Comparison of ENCODE assay signal across 13 cellular contexts in the genomic region with DNA sequence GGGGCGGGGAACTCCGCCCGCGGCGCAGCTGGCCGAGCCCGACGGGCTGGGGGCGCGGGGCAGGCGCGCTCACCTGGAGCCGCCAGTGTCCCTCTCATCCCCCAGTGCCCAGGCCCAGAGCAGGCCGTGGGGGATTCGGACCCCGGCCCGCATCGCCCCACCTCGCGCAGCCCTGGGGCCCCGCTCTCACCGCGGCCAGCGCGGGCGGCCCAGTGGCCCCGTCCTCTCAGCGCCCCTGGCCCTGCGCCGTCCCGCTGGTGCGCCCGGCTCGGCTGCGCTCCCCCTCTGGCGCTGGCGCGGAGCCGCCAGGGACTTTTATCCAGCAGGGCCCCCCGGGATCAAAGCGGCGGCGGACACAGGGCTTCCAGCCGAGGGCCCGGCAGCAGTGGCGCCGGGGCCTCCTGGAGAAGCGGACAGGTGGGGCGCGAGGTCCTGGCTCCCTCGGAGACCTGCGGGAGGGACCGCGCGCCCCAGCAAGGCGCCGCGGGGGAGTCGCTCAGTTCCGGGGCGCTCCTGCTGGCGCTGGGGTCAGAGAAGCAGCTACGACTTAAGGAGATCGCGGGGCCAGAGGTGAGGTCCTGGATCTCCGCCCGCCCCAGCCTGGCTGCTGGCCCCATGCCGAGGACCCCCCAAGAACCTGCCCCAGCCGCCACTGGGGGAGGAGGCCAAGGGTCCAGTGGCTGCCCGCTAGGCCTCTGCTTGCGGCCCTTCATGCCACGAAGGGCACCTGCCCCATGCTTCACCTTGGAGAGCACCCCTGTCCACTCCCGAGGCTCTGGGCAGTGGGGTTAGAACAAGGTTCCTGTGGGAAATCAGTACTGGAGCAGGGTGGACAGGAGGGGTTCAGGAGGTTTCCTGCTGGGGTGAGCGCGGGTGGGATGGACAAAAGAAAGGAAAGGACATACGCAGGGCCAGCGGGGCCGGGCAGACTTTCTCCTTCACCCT. TPM values are rescaled to one million over a fixed set of nuclear protein-coding genes. Genes with fewer than 3 reads are reported as not detected.
A peak's percentile ranks its signal among the peaks of the same experiment; 100 is the strongest.
DNase-seq lines count a peak whose midpoint lies in the region; ATAC-seq, FAIRE-seq and TF ChIP-seq lines count a peak whose summit lies in the region.
"Had no signal": no experiment of that assay in that cellular context is flagged by ENCODE, and none has a peak within 500 bp of the region (broad histone marks: within the 10 kb centered on the region; RNA-seq: fewer than 3 reads in every experiment).

No MANE protein-coding gene starts in this region.

- CTCF ChIA-PET in HepG2 (lab: Yijun Ruan, JAX; ENCODE audit: low intra/inter-chr PET ratio, low total read pairs), result interaction anchor here (3.6 to 4.7 kb wide), 5 partner anchors 16 to 58 kb away, joined by 25 to 181 read pairs (median 33); partner anchors contain the start of genes ASPSCR1, CENPX and LRRC45

- H4K20me1 ChIP-seq in HepG2 (ENCODE audit: insufficient read depth, low read length), result peaks cover 21% of the 10 kb centered on the region
- H4K20me1 ChIP-seq in astrocyte (ENCODE audit: insufficient read depth, low read length), result peaks cover 7% of the 10 kb centered on the region
- H4K20me1 ChIP-seq in smooth muscle cell (ENCODE audit: low read depth), result no peaks in the 10 kb centered on the region

- H3K9me3 ChIP-seq in HepG2 (ENCODE audit: low read length) (no peaks in the 10 kb centered on the region), right lobe of liver (no peaks in the 10 kb centered on the region), astrocyte (ENCODE audit: insufficient read depth, low read depth, low read length) (no peaks in the 10 kb centered on the region), mesodermal cell (ENCODE audit: control insufficient read depth, low read length) (no peaks in the 10 kb centered on the region), vagina (no peaks in the 10 kb centered on the region), smooth muscle cell (replicated peaks; ENCODE audit: low read depth) (no peaks in the 10 kb centered on the region)

- H2AFZ ChIP-seq in HepG2 (ENCODE audit: low read length) (no peak overlapping the region), astrocyte (ENCODE audit: low read depth, low read length) (no peak overlapping the region), smooth muscle cell (ENCODE audit: low read depth) (no peak overlapping the region)

- no peak for FAIRE-seq in HepG2 (lab: Jason Lieb, UNC)
- no peak for FAIRE-seq in astrocyte (lab: Jason Lieb, UNC)

- BruUV-seq in HepG2 (replicated peaks; lab: Mats Ljungman, UMichigan), result no TSS peak

- peaks cover 59% of the 10 kb centered on the region for H3K79me2 ChIP-seq in HepG2 (ENCODE audit: insufficient read depth, low read length)
- no peaks in the 10 kb centered on the region for H3K79me2 ChIP-seq in astrocyte (ENCODE audit: insufficient read depth, low read length)
- no peaks in the 10 kb centered on the region for H3K79me2 ChIP-seq in smooth muscle cell (ENCODE audit: low read depth)

- TF ChIP-seq POLR2A in HepG2 (IDR thresholded peaks at IDR 0.05; ENCODE audit: insufficient read depth in 1 of 2, low read depth in 2 of 2, low read length in 2 of 2) (no peak), right lobe of liver (IDR thresholded peaks at IDR 0.05) (no peak), vagina (IDR thresholded peaks at IDR 0.05) (no peak)

- no peaks in the 10 kb centered on the region for H3K4me1 Mint-ChIP-seq in astrocyte (ENCODE audit: low read depth, unreplicated experiment)

- peaks cover 2% of the 10 kb centered on the region for H3K9me3 Mint-ChIP-seq in astrocyte (ENCODE audit: unreplicated experiment)

- peaks cover 31% of the 10 kb centered on the region for H3K27me3 Mint-ChIP-seq in astrocyte (ENCODE audit: low read depth, unreplicated experiment)

- H3K27ac Mint-ChIP-seq in astrocyte (ENCODE audit: unreplicated experiment), result peak overlapping the region; percentile 75

- H3K4me3 ChIP-seq in HepG2 (replicated peaks in 1 of 3; ENCODE audit: insufficient read depth in 1 of 3, low read depth in 2 of 3, low read length in 3 of 3), result peak overlapping the region; percentile 66 to 81 (median 74)
- H3K4me3 ChIP-seq in right lobe of liver, result no peak overlapping the region
- H3K4me3 ChIP-seq in astrocyte (ENCODE audit: insufficient read depth, low read depth, low read length), result no peak overlapping the region
- H3K4me3 ChIP-seq in mesodermal cell (ENCODE audit: extremely low read depth, insufficient read depth, low read length, poor library complexity, severe bottlenecking), result peak overlapping the region; percentile 14
- peak overlapping the region; percentile 6 to 40 for H3K4me3 ChIP-seq in vagina
- H3K4me3 ChIP-seq in smooth muscle cell, result no peak overlapping the region

- TF ChIP-seq CTCF in HepG2 (CRISPR knock-in tag; IDR thresholded peaks at IDR 0.05), result no peak
- no peak for TF ChIP-seq CTCF in right lobe of liver (IDR thresholded peaks at IDR 0.05)
- TF ChIP-seq CTCF in astrocyte (IDR thresholded peaks at IDR 0.05; ENCODE audit: insufficient read depth, low read depth, low read length), result no peak
- TF ChIP-seq CTCF in vagina (IDR thresholded peaks at IDR 0.05), result no peak
- no peak for TF ChIP-seq CTCF in smooth muscle cell (IDR thresholded peaks at IDR 0.05; ENCODE audit: borderline replicate concordance, insufficient read depth, poor library complexity, severe bottlenecking)
- no peak for TF ChIP-seq CTCF in GM13977 (IDR thresholded peaks at IDR 0.05; ENCODE audit: extremely low read depth, insufficient read depth, missing control alignments)

- WGBS in HepG2 (ENCODE audit: low lambda C conversion rate), result 38% methylated on average over 27 of the region's 78 CpGs
- 22% methylated on average over 20 of the region's 78 CpGs for WGBS in right lobe of liver (ENCODE audit: insufficient coverage, low coverage, low lambda C conversion rate, missing lambda C conversion rate)
- 23 to 25% methylated on average over 55 to 60 of the region's 78 CpGs for WGBS in mesodermal cell (ENCODE audit: insufficient coverage in 2 of 2), 2 experiments
- WGBS in smooth muscle cell (ENCODE audit: low lambda C conversion rate), result 30% methylated on average over 61 of the region's 78 CpGs

- ATAC-seq in HepG2, result peak; percentile 11
- no peak for ATAC-seq in right lobe of liver
- ATAC-seq in GM21390 (IDR thresholded peaks at IDR 0.05; ENCODE audit: unreplicated experiment), result no peak

- H3K27me3 ChIP-seq in HepG2 (ENCODE audit: control insufficient read depth in 1 of 2, insufficient read depth in 2 of 2, low read length in 2 of 2) (no peaks in the 10 kb centered on the region; a peak in 1 of 5 replicates), right lobe of liver (no peaks in the 10 kb centered on the region), astrocyte (ENCODE audit: insufficient read depth, low read length) (peaks cover 46% of the 10 kb centered on the region), vagina (peaks cover 14% of the 10 kb centered on the region), smooth muscle cell (ENCODE audit: low read depth) (peaks cover 30% of the 10 kb centered on the region)

- H3K9ac ChIP-seq in HepG2 (ENCODE audit: insufficient read depth, low read depth, low read length), result peak overlapping the region; percentile 91
- no peak overlapping the region for H3K9ac ChIP-seq in astrocyte (ENCODE audit: low read length)
- no peak overlapping the region for H3K9ac ChIP-seq in smooth muscle cell (ENCODE audit: low read depth)

- peaks cover 11% of the 10 kb centered on the region for H3F3A ChIP-seq in smooth muscle cell (ENCODE audit: low read depth)

- POLR2A ChIA-PET in HepG2 (lab: Yijun Ruan, JAX), result interaction anchor here (1.8 to 7.0 kb wide), 11 partner anchors 9 to 76 kb away, joined by 7 to 406 read pairs (median 17); partner anchors contain the start of genes ASPSCR1, CENPX, DCXR and LRRC45

- in situ Hi-C loops in HepG2 (cut with HindIII; ENCODE audit: extremely low pct_ligation_motif_present, low pct_unique_long_range_greater_than_20kb) (no loop called here), GM13977 (cut with MboI; ENCODE audit: low pct_unique_long_range_greater_than_20kb, low sequenced_read_pairs, unreplicated experiment) (no loop called here)

- H3K27ac ChIP-seq in HepG2 (ENCODE audit: extremely low read length, insufficient read depth, low read length), result peak overlapping the region; percentile 84
- H3K27ac ChIP-seq in right lobe of liver, result no peak overlapping the region
- H3K27ac ChIP-seq in astrocyte (ENCODE audit: low read depth, low read length), result no peak overlapping the region
- no peak overlapping the region for H3K27ac ChIP-seq in mesodermal cell (ENCODE audit: low read depth, low read length, severe bottlenecking)
- no peak overlapping the region for H3K27ac ChIP-seq in vagina
- no peak overlapping the region for H3K27ac ChIP-seq in smooth muscle cell (ENCODE audit: low read depth)

- H3K36me3 Mint-ChIP-seq in astrocyte (ENCODE audit: low read depth, unreplicated experiment), result no peaks in the 10 kb centered on the region

- intact Hi-C loops in HepG2 (cut with micrococcal nuclease; ENCODE audit: unreplicated experiment), result loop anchor here (2.0 kb wide), 1 partner anchor 33 kb away; no protein-coding TSS in a partner anchor
- intact Hi-C loops in right lobe of liver (cut with DNase I), result loop anchor here in 1 of 2 donors (5.0 kb wide), 1 partner anchor 55 kb away; no protein-coding TSS in a partner anchor
- intact Hi-C loops in vagina (cut with DNase I), result loop anchor here (5.0 kb wide), 1 partner anchor 50 kb away; no protein-coding TSS in a partner anchor

- H3K36me3 ChIP-seq in HepG2 (replicated peaks in 1 of 2; ENCODE audit: control insufficient read depth in 1 of 2, insufficient read depth in 2 of 2, low read length in 2 of 2) (peaks cover 16 to 27% of the 10 kb centered on the region in 2 experiments), right lobe of liver (no peaks in the 10 kb centered on the region), astrocyte (ENCODE audit: insufficient read depth, low read length) (no peaks in the 10 kb centered on the region), mesodermal cell (ENCODE audit: control insufficient read depth, insufficient read depth, low read length) (no peaks in the 10 kb centered on the region), vagina (no peaks in the 10 kb centered on the region), smooth muscle cell (ENCODE audit: low read depth) (no peaks in the 10 kb centered on the region)

- H3K4me2 ChIP-seq in HepG2 (ENCODE audit: low read depth, low read length), result peak overlapping the region; percentile 94
- no peak overlapping the region for H3K4me2 ChIP-seq in astrocyte (ENCODE audit: low read length)
- no peak overlapping the region for H3K4me2 ChIP-seq in smooth muscle cell

- DNase-seq in HepG2 (ENCODE audit: low spot score), result no peak
- no peak for DNase-seq in right lobe of liver
- no peak for DNase-seq in astrocyte (ENCODE audit: low read depth)
- DNase-seq in vagina (ENCODE audit: extremely low spot score in 2 of 2), result no peak
- no peak for DNase-seq in smooth muscle cell (lab: John Stamatoyannopoulos, UW; ENCODE audit: unreplicated experiment)
- no peak for DNase-seq in GM13977 (ENCODE audit: low spot score)
- DNase-seq: activated CD4-positive, CD25-positive, alpha-beta regulatory T cell treated with anti-CD3 and anti-CD28 coated beads, Interleukin-2, amount 50 U/mL, for 72 hours; stimulated activated CD4-positive, alpha-beta T cell treated with anti-CD3 and anti-CD28 coated beads, Interleukin-2, amount 100 ng/mL, for 48 hours had no signal

- H3K4me1 ChIP-seq in HepG2 (ENCODE audit: insufficient read depth, low read length) (peaks cover 73% of the 10 kb centered on the region), right lobe of liver (peaks cover 0 to 14% (median under 1%) of the 10 kb centered on the region in 4 donors), astrocyte (ENCODE audit: insufficient read depth, low read length) (no peaks in the 10 kb centered on the region), mesodermal cell (ENCODE audit: control insufficient read depth, insufficient read depth, low read length, poor library complexity, severe bottlenecking) (peaks cover 11% of the 10 kb centered on the region), vagina (peaks cover 8% of the 10 kb centered on the region), smooth muscle cell (ENCODE audit: low read depth) (peaks cover 1% of the 10 kb centered on the region)

- TF ChIP-seq EP300 in HepG2 (IDR thresholded peaks at IDR 0.05; ENCODE audit: low read depth in 2 of 2, low read length in 2 of 2) (no peak), HepG2 (CRISPR knock-in tag; IDR thresholded peaks at IDR 0.05; ENCODE audit: borderline replicate concordance) (no peak)

- H3K4me3 Mint-ChIP-seq in astrocyte (ENCODE audit: unreplicated experiment), result peak overlapping the region; percentile 60

- peak; percentile 17; the same call in 1 of the 2 replicates for TF ChIP-seq RAD21 in HepG2 (CRISPR knock-in tag; IDR thresholded peaks at IDR 0.05)

RNA-seq across cellular contexts. Expression of gene NOTUM, which starts 0.8 kb away (rescaled TPM):
- total RNA-seq in HepG2 (2016; rRNA removed; fragmentation: Illumina TruSeq; extraction: Trizol) (67.7 and 160 TPM in 2 replicates), right lobe of liver (1 to 10 TPM; 1.2 to 7.6 (median 3.0) TPM), astrocyte (0.89 and 1.7 TPM in 2 replicates), vagina (not detected), smooth muscle cell (0.90 and 1.3 TPM in 2 replicates)
- total RNA-seq in HepG2 (2016; cell fraction: cytosol; rRNA removed; fragmentation: Illumina TruSeq; extraction: Trizol; ENCODE audit: low read depth), result 84.5 and 93.0 TPM in 2 replicates
- total RNA-seq in HepG2 (2016; cell fraction: insoluble cytoplasmic fraction; rRNA removed; fragmentation: Illumina TruSeq; extraction: Trizol), result 57.7 and 164 TPM in 2 replicates
- total RNA-seq in HepG2 (2016; cell fraction: membrane; rRNA removed; fragmentation: Illumina TruSeq; extraction: Trizol), result 135 and 136 TPM in 2 replicates
- total RNA-seq in HepG2 (2016; cell fraction: nucleus; rRNA removed; fragmentation: Illumina TruSeq; extraction: Trizol), result 135 and 163 TPM in 2 replicates
- polyA plus RNA-seq in HepG2 (2011; rRNA removed) (150 and 181 TPM in 2 replicates), smooth muscle cell (0.24 and 2.9 TPM in 2 replicates)
- polyA plus RNA-seq in HepG2 (2011; cell fraction: cytosol; rRNA removed), result 114 and 236 TPM in 2 replicates
- 458 and 622 TPM in 2 replicates for polyA plus RNA-seq in HepG2 (2011; cell fraction: nucleus; rRNA removed)
- 125 and 195 TPM in 2 replicates for polyA plus RNA-seq in HepG2 (2012)
- polyA plus RNA-seq in HepG2 (2016; cell fraction: cytosol; fragmentation: Illumina TruSeq; extraction: Trizol; ENCODE audit: low read depth), result 88.8 and 91.1 TPM in 2 replicates
- polyA plus RNA-seq in HepG2 (2016; cell fraction: insoluble cytoplasmic fraction; fragmentation: Illumina TruSeq; extraction: Trizol; ENCODE audit: low read depth), result 83.8 and 101 TPM in 2 replicates
- 141 and 157 TPM in 2 replicates for polyA plus RNA-seq in HepG2 (2016; cell fraction: membrane; fragmentation: Illumina TruSeq; extraction: Trizol; ENCODE audit: low read depth)
- polyA plus RNA-seq in HepG2 (2016; cell fraction: nucleus; fragmentation: Illumina TruSeq; extraction: Trizol; ENCODE audit: insufficient read depth, low read depth), result 380 and 399 TPM in 2 replicates
- polyA minus RNA-seq in HepG2 (2011; rRNA and poly(A)+ RNA removed; ENCODE audit: low replicate concordance), result 0.49 and 206 TPM in 2 replicates
- 89.1 and 107 TPM in 2 replicates for polyA minus RNA-seq in HepG2 (2011; cell fraction: cytosol; rRNA and poly(A)+ RNA removed)
- polyA minus RNA-seq in HepG2 (2011; cell fraction: nucleus; rRNA and poly(A)+ RNA removed), result 78.2 and 93.7 TPM in 2 replicates
- polyA plus RNA-seq in mesodermal cell (2013, experiment 1 of 2), result 9.0 TPM
- polyA plus RNA-seq in mesodermal cell (2013, experiment 2 of 2), result 5.6 TPM
- total RNA-seq: mononuclear cell had no signal

RNA-seq across cellular contexts. Expression of gene MYADML2, which starts 14.8 kb away (rescaled TPM):
- not detected in 2 replicates for total RNA-seq in HepG2 (2016; rRNA removed; fragmentation: Illumina TruSeq; extraction: Trizol)
- total RNA-seq in HepG2 (2016; cell fraction: cytosol; rRNA removed; fragmentation: Illumina TruSeq; extraction: Trizol; ENCODE audit: low read depth), result not detected in 2 replicates
- not detected in 2 replicates for total RNA-seq in HepG2 (2016; cell fraction: insoluble cytoplasmic fraction; rRNA removed; fragmentation: Illumina TruSeq; extraction: Trizol)
- total RNA-seq in HepG2 (2016; cell fraction: membrane; rRNA removed; fragmentation: Illumina TruSeq; extraction: Trizol), result not detected in 2 replicates
- total RNA-seq in HepG2 (2016; cell fraction: nucleus; rRNA removed; fragmentation: Illumina TruSeq; extraction: Trizol), result not detected in 2 replicates
- not detected in 2 replicates for polyA plus RNA-seq in HepG2 (2011; rRNA removed)
- not detected in 2 replicates for polyA plus RNA-seq in HepG2 (2011; cell fraction: cytosol; rRNA removed)
- polyA plus RNA-seq in HepG2 (2011; cell fraction: nucleus; rRNA removed), result not detected in 2 replicates
- 0.07 TPM in 1 of 2 replicates, not detected in the other for polyA plus RNA-seq in HepG2 (2012)
- polyA plus RNA-seq in HepG2 (2016; cell fraction: cytosol; fragmentation: Illumina TruSeq; extraction: Trizol; ENCODE audit: low read depth), result not detected in 2 replicates
- not detected in 2 replicates for polyA plus RNA-seq in HepG2 (2016; cell fraction: insoluble cytoplasmic fraction; fragmentation: Illumina TruSeq; extraction: Trizol; ENCODE audit: low read depth)
- not detected in 2 replicates for polyA plus RNA-seq in HepG2 (2016; cell fraction: membrane; fragmentation: Illumina TruSeq; extraction: Trizol; ENCODE audit: low read depth)
- polyA plus RNA-seq in HepG2 (2016; cell fraction: nucleus; fragmentation: Illumina TruSeq; extraction: Trizol; ENCODE audit: insufficient read depth, low read depth), result not detected in 2 replicates
- polyA minus RNA-seq in HepG2 (2011; rRNA and poly(A)+ RNA removed; ENCODE audit: low replicate concordance), result 0.05 TPM in 1 of 2 replicates, not detected in the other
- polyA minus RNA-seq in HepG2 (2011; cell fraction: cytosol; rRNA and poly(A)+ RNA removed), result not detected in 2 replicates
- polyA minus RNA-seq in HepG2 (2011; cell fraction: nucleus; rRNA and poly(A)+ RNA removed), result not detected in 2 replicates
- not detected for total RNA-seq in right lobe of liver
- total RNA-seq in astrocyte, result not detected in 2 replicates
- not detected for polyA plus RNA-seq in mesodermal cell (2013, experiment 1 of 2)
- not detected for polyA plus RNA-seq in mesodermal cell (2013, experiment 2 of 2)
- total RNA-seq in vagina, result not detected
- not detected in 2 replicates for total RNA-seq in smooth muscle cell
- 0.82 TPM in 1 of 2 replicates, not detected in the other for polyA plus RNA-seq in smooth muscle cell
- total RNA-seq: dermis microvascular lymphatic vessel endothelial cell, mononuclear cell, pulmonary artery endothelial cell had no signal

RNA-seq across cellular contexts. Expression of gene ASPSCR1, which starts 15.6 kb away (rescaled TPM):
- 221 and 314 TPM in 2 replicates for total RNA-seq in HepG2 (2016; rRNA removed; fragmentation: Illumina TruSeq; extraction: Trizol)
- total RNA-seq in HepG2 (2016; cell fraction: cytosol; rRNA removed; fragmentation: Illumina TruSeq; extraction: Trizol; ENCODE audit: low read depth), result 180 and 228 TPM in 2 replicates
- 219 and 327 TPM in 2 replicates for total RNA-seq in HepG2 (2016; cell fraction: insoluble cytoplasmic fraction; rRNA removed; fragmentation: Illumina TruSeq; extraction: Trizol)
- 207 and 283 TPM in 2 replicates for total RNA-seq in HepG2 (2016; cell fraction: membrane; rRNA removed; fragmentation: Illumina TruSeq; extraction: Trizol)
- total RNA-seq in HepG2 (2016; cell fraction: nucleus; rRNA removed; fragmentation: Illumina TruSeq; extraction: Trizol), result 184 and 224 TPM in 2 replicates
- polyA plus RNA-seq in HepG2 (2011; rRNA removed), result 257 and 274 TPM in 2 replicates
- polyA plus RNA-seq in HepG2 (2011; cell fraction: cytosol; rRNA removed), result 164 and 428 TPM in 2 replicates
- 988 and 1,754 TPM in 2 replicates for polyA plus RNA-seq in HepG2 (2011; cell fraction: nucleus; rRNA removed)
- 102 and 190 TPM in 2 replicates for polyA plus RNA-seq in HepG2 (2012)
- 154 and 193 TPM in 2 replicates for polyA plus RNA-seq in HepG2 (2016; cell fraction: cytosol; fragmentation: Illumina TruSeq; extraction: Trizol; ENCODE audit: low read depth)
- polyA plus RNA-seq in HepG2 (2016; cell fraction: insoluble cytoplasmic fraction; fragmentation: Illumina TruSeq; extraction: Trizol; ENCODE audit: low read depth), result 188 and 212 TPM in 2 replicates
- polyA plus RNA-seq in HepG2 (2016; cell fraction: membrane; fragmentation: Illumina TruSeq; extraction: Trizol; ENCODE audit: low read depth), result 186 and 218 TPM in 2 replicates
- polyA plus RNA-seq in HepG2 (2016; cell fraction: nucleus; fragmentation: Illumina TruSeq; extraction: Trizol; ENCODE audit: insufficient read depth, low read depth), result 413 and 420 TPM in 2 replicates
- polyA minus RNA-seq in HepG2 (2011; rRNA and poly(A)+ RNA removed; ENCODE audit: low replicate concordance), result 26.8 and 276 TPM in 2 replicates
- 97.1 and 133 TPM in 2 replicates for polyA minus RNA-seq in HepG2 (2011; cell fraction: cytosol; rRNA and poly(A)+ RNA removed)
- 107 and 152 TPM in 2 replicates for polyA minus RNA-seq in HepG2 (2011; cell fraction: nucleus; rRNA and poly(A)+ RNA removed)
- total RNA-seq in right lobe of liver, result 10 to 100 TPM; 24.4 to 55.6 (median 32.9) TPM
- 23.6 and 25.5 TPM in 2 replicates for total RNA-seq in astrocyte
- polyA plus RNA-seq in mesodermal cell (2013, experiment 1 of 2), result 22.6 TPM
- polyA plus RNA-seq in mesodermal cell (2013, experiment 2 of 2), result 22.4 TPM
- 31.2 TPM for total RNA-seq in vagina
- total RNA-seq in smooth muscle cell, result 12.3 and 28.4 TPM in 2 replicates
- polyA plus RNA-seq in smooth muscle cell, result 36.5 and 44.0 TPM in 2 replicates

RNA-seq across cellular contexts. Expression of gene PYCR1, which starts 24.7 kb away (rescaled TPM):
- total RNA-seq in HepG2 (2016; rRNA removed; fragmentation: Illumina TruSeq; extraction: Trizol) (323 and 338 TPM in 2 replicates), right lobe of liver (10 to 100 TPM in 1 of 6 experiments, 1 to 10 TPM in 5; 3.2 to 10.6 (median 5.1) TPM), astrocyte (164 and 191 TPM in 2 replicates), vagina (9.1 TPM), smooth muscle cell (144 and 157 TPM in 2 replicates)
- 107 and 137 TPM in 2 replicates for total RNA-seq in HepG2 (2016; cell fraction: cytosol; rRNA removed; fragmentation: Illumina TruSeq; extraction: Trizol; ENCODE audit: low read depth)
- 327 and 331 TPM in 2 replicates for total RNA-seq in HepG2 (2016; cell fraction: insoluble cytoplasmic fraction; rRNA removed; fragmentation: Illumina TruSeq; extraction: Trizol)
- total RNA-seq in HepG2 (2016; cell fraction: membrane; rRNA removed; fragmentation: Illumina TruSeq; extraction: Trizol), result 233 and 286 TPM in 2 replicates
- 125 and 146 TPM in 2 replicates for total RNA-seq in HepG2 (2016; cell fraction: nucleus; rRNA removed; fragmentation: Illumina TruSeq; extraction: Trizol)
- polyA plus RNA-seq in HepG2 (2011; rRNA removed) (338 and 382 TPM in 2 replicates), smooth muscle cell (213 and 339 TPM in 2 replicates)
- 241 and 431 TPM in 2 replicates for polyA plus RNA-seq in HepG2 (2011; cell fraction: cytosol; rRNA removed)
- polyA plus RNA-seq in HepG2 (2011; cell fraction: nucleus; rRNA removed), result 366 and 457 TPM in 2 replicates
- 191 and 311 TPM in 2 replicates for polyA plus RNA-seq in HepG2 (2012)
- 130 and 165 TPM in 2 replicates for polyA plus RNA-seq in HepG2 (2016; cell fraction: cytosol; fragmentation: Illumina TruSeq; extraction: Trizol; ENCODE audit: low read depth)
- polyA plus RNA-seq in HepG2 (2016; cell fraction: insoluble cytoplasmic fraction; fragmentation: Illumina TruSeq; extraction: Trizol; ENCODE audit: low read depth), result 344 and 389 TPM in 2 replicates
- polyA plus RNA-seq in HepG2 (2016; cell fraction: membrane; fragmentation: Illumina TruSeq; extraction: Trizol; ENCODE audit: low read depth), result 207 and 239 TPM in 2 replicates
- polyA plus RNA-seq in HepG2 (2016; cell fraction: nucleus; fragmentation: Illumina TruSeq; extraction: Trizol; ENCODE audit: insufficient read depth, low read depth), result 253 and 265 TPM in 2 replicates
- polyA minus RNA-seq in HepG2 (2011; rRNA and poly(A)+ RNA removed; ENCODE audit: low replicate concordance), result 104 and 478 TPM in 2 replicates
- 138 and 160 TPM in 2 replicates for polyA minus RNA-seq in HepG2 (2011; cell fraction: cytosol; rRNA and poly(A)+ RNA removed)
- polyA minus RNA-seq in HepG2 (2011; cell fraction: nucleus; rRNA and poly(A)+ RNA removed), result 31.5 and 42.4 TPM in 2 replicates
- polyA plus RNA-seq in mesodermal cell (2013, experiment 1 of 2), result 135 TPM
- 108 TPM for polyA plus RNA-seq in mesodermal cell (2013, experiment 2 of 2)

RNA-seq across cellular contexts. Expression of gene MAFG, which starts 34.3 kb away (rescaled TPM):
- total RNA-seq in HepG2 (2016; rRNA removed; fragmentation: Illumina TruSeq; extraction: Trizol), result 12.4 and 14.5 TPM in 2 replicates
- total RNA-seq in HepG2 (2016; cell fraction: cytosol; rRNA removed; fragmentation: Illumina TruSeq; extraction: Trizol; ENCODE audit: low read depth), result 2.1 and 2.3 TPM in 2 replicates
- total RNA-seq in HepG2 (2016; cell fraction: insoluble cytoplasmic fraction; rRNA removed; fragmentation: Illumina TruSeq; extraction: Trizol), result 9.8 and 14.7 TPM in 2 replicates
- 7.6 TPM in 2 replicates for total RNA-seq in HepG2 (2016; cell fraction: membrane; rRNA removed; fragmentation: Illumina TruSeq; extraction: Trizol)
- 15.5 and 16.7 TPM in 2 replicates for total RNA-seq in HepG2 (2016; cell fraction: nucleus; rRNA removed; fragmentation: Illumina TruSeq; extraction: Trizol)
- polyA plus RNA-seq in HepG2 (2011; rRNA removed), result 20.0 TPM in 2 replicates
- 17.1 and 19.4 TPM in 2 replicates for polyA plus RNA-seq in HepG2 (2011; cell fraction: cytosol; rRNA removed)
- 98.2 and 128 TPM in 2 replicates for polyA plus RNA-seq in HepG2 (2011; cell fraction: nucleus; rRNA removed)
- 16.1 and 26.5 TPM in 2 replicates for polyA plus RNA-seq in HepG2 (2012)
- polyA plus RNA-seq in HepG2 (2016; cell fraction: cytosol; fragmentation: Illumina TruSeq; extraction: Trizol; ENCODE audit: low read depth), result 1.4 and 1.6 TPM in 2 replicates
- 9.2 and 10.7 TPM in 2 replicates for polyA plus RNA-seq in HepG2 (2016; cell fraction: insoluble cytoplasmic fraction; fragmentation: Illumina TruSeq; extraction: Trizol; ENCODE audit: low read depth)
- polyA plus RNA-seq in HepG2 (2016; cell fraction: membrane; fragmentation: Illumina TruSeq; extraction: Trizol; ENCODE audit: low read depth), result 4.3 and 4.6 TPM in 2 replicates
- 38.9 and 41.8 TPM in 2 replicates for polyA plus RNA-seq in HepG2 (2016; cell fraction: nucleus; fragmentation: Illumina TruSeq; extraction: Trizol; ENCODE audit: insufficient read depth, low read depth)
- 16.8 and 26.4 TPM in 2 replicates for polyA minus RNA-seq in HepG2 (2011; rRNA and poly(A)+ RNA removed; ENCODE audit: low replicate concordance)
- 8.0 and 9.5 TPM in 2 replicates for polyA minus RNA-seq in HepG2 (2011; cell fraction: cytosol; rRNA and poly(A)+ RNA removed)
- 11.9 and 15.8 TPM in 2 replicates for polyA minus RNA-seq in HepG2 (2011; cell fraction: nucleus; rRNA and poly(A)+ RNA removed)
- 10 to 100 TPM in 2 of 6 experiments, 1 to 10 TPM in 4; 7.4 to 12.9 (median 9.2) TPM for total RNA-seq in right lobe of liver
- 33.2 and 35.8 TPM in 2 replicates for total RNA-seq in astrocyte
- polyA plus RNA-seq in mesodermal cell (2013, experiment 1 of 2), result 20.2 TPM
- 16.7 TPM for polyA plus RNA-seq in mesodermal cell (2013, experiment 2 of 2)
- 18.9 TPM for total RNA-seq in vagina
- 13.7 and 15.3 TPM in 2 replicates for total RNA-seq in smooth muscle cell
- polyA plus RNA-seq in smooth muscle cell, result 30.3 and 39.0 TPM in 2 replicates

Comparison
In these comparisons a context has a peak if more than half of its experiments do, and no peak if none do; other contexts are left out.
1. H3K4me3 ChIP-seq: peak in HepG2 (3 of 3), mesodermal cell (single experiment) and vagina (2 of 2); none in right lobe of liver (0 of 3), astrocyte (single experiment) and smooth muscle cell (single experiment).
2. RNA of gene NOTUM, which starts 0.8 kb away (total RNA-seq): 57.7 to 164 TPM in HepG2; 1.2 to 7.6 TPM in right lobe of liver, 0.89 to 1.7 TPM in astrocyte, 0.90 to 1.3 TPM in smooth muscle cell and not detected in vagina (single experiment); every median in the first group is over 4 times any median in the second.